Comparison of ENCODE assay signal across 21 cellular contexts in the genomic region with DNA sequence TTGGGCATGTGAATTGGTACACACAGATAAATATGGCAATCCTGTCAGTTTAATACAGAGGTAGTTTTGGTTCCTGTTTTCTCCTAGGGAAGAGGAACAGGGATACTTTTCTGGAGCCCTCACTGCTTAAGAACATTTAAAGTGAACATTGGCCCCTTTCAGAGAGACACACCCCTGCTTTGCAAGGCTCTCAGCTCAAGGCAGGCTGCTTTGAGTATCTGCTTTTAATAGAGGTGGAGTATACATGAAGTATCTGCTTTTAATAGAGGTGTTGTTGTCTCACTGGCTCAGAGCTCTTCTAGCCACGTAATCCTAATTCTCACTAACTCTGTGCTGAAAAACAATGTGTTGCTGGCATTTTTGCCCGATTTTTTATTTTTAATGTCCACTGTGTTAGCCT.
"Had no signal": no experiment of that assay in that cellular context is flagged by ENCODE, and none has a peak within 500 bp of the region (broad histone marks: within the 10 kb centered on the region; RNA-seq: fewer than 3 reads in every experiment).

No MANE protein-coding gene starts in this region.

- DNase-seq: activated CD4-positive, alpha-beta T cell treated with anti-CD3 and anti-CD28 coated beads, Interleukin-2, amount 50 U/mL, for 1 hour; activated CD4-positive, CD25-positive, alpha-beta regulatory T cell treated with anti-CD3 and anti-CD28 coated beads, Interleukin-2, amount 50 U/mL, for 72 hours; activated CD8-positive, alpha-beta T cell treated with anti-CD3 and anti-CD28 coated beads, Interleukin-2, amount 10 ng/mL, durations not matched to agents 7 days and 5 days; activated gamma-delta T cell treated with Interleukin-2 at 50 U/mL for 16 hours; anterior cingulate cortex; effector memory CD4-positive, alpha-beta T cell; foreskin melanocyte; immature natural killer cell; mesendoderm; naive B cell; posterior cingulate gyrus; stimulated activated CD4-positive, alpha-beta T cell treated with anti-CD3 and anti-CD28 coated beads, Interleukin-15, amount 100 ng/mL, for 24 hours; stimulated activated CD8-positive, alpha-beta memory T cell treated with anti-CD3 and anti-CD28 coated beads, Interleukin-4, amount 100 ng/mL, for 48 hours; stimulated activated naive B cell treated with anti-CD40 and anti-IgM and Interleukin-4, amounts not matched to agents 10 μg/mL and 1 μg/mL and 100 μg/mL, for 72 hours; transverse colon; uterus had no signal

- H3K27me3 ChIP-seq: neural progenitor cell, transverse colon, uterus had no signal

- H3K9me3 ChIP-seq: transverse colon, uterus had no signal

- H3K4me1 ChIP-seq: neural progenitor cell, uterus had no signal

- ATAC-seq: activated CD8-positive, alpha-beta T cell treated with anti-CD3 and anti-CD28 coated beads, Interleukin-2, amount 10 ng/mL, durations not matched to agents 7 days and 5 days; esophagus mucosa; sciatic nerve; stimulated activated naive B cell treated with anti-CD40 and anti-IgM and Interleukin-4, amounts not matched to agents 10 μg/mL and 1 μg/mL and 100 μg/mL, for 72 hours had no signal

- H3K27ac ChIP-seq: neural progenitor cell, transverse colon, uterus, VCaP had no signal

- H3K36me3 ChIP-seq: uterus had no signal

- H3K4me3 ChIP-seq: neural progenitor cell, smooth muscle cell, transverse colon, uterus had no signal
